ENCODE assay signal across 8 cellular contexts in the genomic region with DNA sequence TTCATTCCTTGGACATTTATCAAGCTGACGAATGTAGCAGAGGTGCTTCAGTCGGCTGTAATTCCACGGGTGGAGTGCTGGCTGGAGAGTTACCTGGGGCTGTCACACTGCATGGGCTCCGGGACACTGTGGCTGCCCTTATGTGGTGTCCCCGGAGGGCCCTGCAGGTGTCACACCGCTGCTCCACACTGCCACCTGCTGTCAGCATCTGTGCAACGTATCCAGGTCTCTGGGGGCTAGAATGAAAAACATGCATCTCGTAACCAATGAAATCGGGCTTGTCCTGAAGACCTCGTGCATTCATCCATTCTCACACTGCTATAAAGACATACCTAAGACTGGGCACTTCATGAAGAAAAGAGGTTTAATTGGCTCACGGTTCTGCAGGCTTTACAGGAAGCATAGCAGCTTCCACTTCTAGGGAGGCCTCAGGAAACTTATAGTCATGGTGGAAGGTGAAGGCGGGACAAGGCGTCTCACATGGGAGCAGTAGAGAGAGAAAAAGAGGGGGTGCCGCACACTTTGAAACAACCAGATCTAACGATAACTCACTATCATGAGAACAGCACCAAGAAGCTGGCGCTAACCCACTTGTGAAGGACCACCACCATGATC. TPM values are rescaled to one million over a fixed set of nuclear protein-coding genes. Genes with fewer than 3 reads are reported as not detected.
DNase-seq lines count a peak whose midpoint lies in the region; ATAC-seq and TF ChIP-seq lines count a peak whose summit lies in the region.

No MANE protein-coding gene starts in this region.

- in situ Hi-C loops in SK-MEL-5 (cut with HindIII; ENCODE audit: low pct_unique_long_range_greater_than_20kb, low sequenced_read_pairs): no loop called here

- H3K36me3 ChIP-seq in cardiac muscle cell: no peaks in the 10 kb centered on the region

- H3K4me1 ChIP-seq in cardiac muscle cell (ENCODE audit: low read depth): no peaks in the 10 kb centered on the region

- TF ChIP-seq CTCF in cardiac muscle cell (IDR thresholded peaks at IDR 0.05; ENCODE audit: low read depth, low read length): peak; percentile 91

- no peak overlapping the region for H3K4me3 ChIP-seq in cardiac muscle cell

- no peaks in the 10 kb centered on the region for H3K9me3 ChIP-seq in cardiac muscle cell (ENCODE audit: low read depth)

- H3K27me3 ChIP-seq in cardiac muscle cell: no peaks in the 10 kb centered on the region

- DNase-seq in D341Med (ENCODE audit: low spot score) (peak; percentile 87), HT-29 (ENCODE audit: low spot score) (peak; percentile 68), SK-MEL-5 (ENCODE audit: low read depth, low spot score) (peak; percentile 63), cardiac muscle cell (ENCODE audit: low read depth in 1 of 2, low spot score in 1 of 2) (peak; percentile 49 to 82), pulmonary artery endothelial cell (ENCODE audit: low read depth, low spot score) (peak; percentile 10)
- DNase-seq in activated naive CD4-positive, alpha-beta T cell treated with Interleukin-2 at 50 U/mL for 16 hours: peak; percentile 86

- ATAC-seq in HG03095 (IDR thresholded peaks at IDR 0.05; ENCODE audit: unreplicated experiment) (no peak), GM18867 (IDR thresholded peaks at IDR 0.05; ENCODE audit: unreplicated experiment) (no peak)

- no peak overlapping the region for H3K27ac ChIP-seq in cardiac muscle cell

RNA-seq across cellular contexts. Expression of gene PCBP3, which starts 46.7 kb away (rescaled TPM):
- total RNA-seq in HT-29 (2014; rRNA removed; shearing (Covaris generic)): not detected in 2 replicates
- total RNA-seq in SK-MEL-5 (2014; rRNA removed; shearing (Covaris generic)): not detected in 2 replicates
- 0.31 and 1.7 TPM in 2 replicates for polyA plus RNA-seq in SK-MEL-5 (2015; cell fraction: cytosol; rRNA removed)
- polyA plus RNA-seq in SK-MEL-5 (2015; cell fraction: nucleus; rRNA removed): 0.98 and 3.7 TPM in 2 replicates
- total RNA-seq in cardiac muscle cell (1.1 and 4.3 TPM in 2 replicates), pulmonary artery endothelial cell (0.13 and 0.14 TPM in 2 replicates)
- 2.6 and 3.4 TPM in 2 replicates for polyA plus RNA-seq in cardiac muscle cell

RNA-seq across cellular contexts. Expression of gene SLC19A1, which starts 54.6 kb away (rescaled TPM):
- 56.7 and 67.4 TPM in 2 replicates for total RNA-seq in HT-29 (2014; rRNA removed; shearing (Covaris generic))
- 12.7 and 15.8 TPM in 2 replicates for total RNA-seq in SK-MEL-5 (2014; rRNA removed; shearing (Covaris generic))
- polyA plus RNA-seq in SK-MEL-5 (2015; cell fraction: cytosol; rRNA removed): 29.9 and 35.7 TPM in 2 replicates
- 31.9 and 38.5 TPM in 2 replicates for polyA plus RNA-seq in SK-MEL-5 (2015; cell fraction: nucleus; rRNA removed)
- 19.5 and 25.4 TPM in 2 replicates for total RNA-seq in cardiac muscle cell
- 35.1 and 50.3 TPM in 2 replicates for polyA plus RNA-seq in cardiac muscle cell
- total RNA-seq in pulmonary artery endothelial cell: 16.3 and 21.9 TPM in 2 replicates

Comparison
In these comparisons a context has a peak if more than half of its experiments do, and no peak if none do; other contexts are left out.
1. DNase-seq: peak in every context shown above with its lines; median percentile 87 in D341Med; 86 in activated naive CD4-positive, alpha-beta T cell treated with Interleukin-2 at 50 U/mL for 16 hours; 68 in HT-29; 66 in cardiac muscle cell; 63 in SK-MEL-5; 10 in pulmonary artery endothelial cell.